1 cellular context compared by ENCODE assay signal in the genomic region with DNA sequence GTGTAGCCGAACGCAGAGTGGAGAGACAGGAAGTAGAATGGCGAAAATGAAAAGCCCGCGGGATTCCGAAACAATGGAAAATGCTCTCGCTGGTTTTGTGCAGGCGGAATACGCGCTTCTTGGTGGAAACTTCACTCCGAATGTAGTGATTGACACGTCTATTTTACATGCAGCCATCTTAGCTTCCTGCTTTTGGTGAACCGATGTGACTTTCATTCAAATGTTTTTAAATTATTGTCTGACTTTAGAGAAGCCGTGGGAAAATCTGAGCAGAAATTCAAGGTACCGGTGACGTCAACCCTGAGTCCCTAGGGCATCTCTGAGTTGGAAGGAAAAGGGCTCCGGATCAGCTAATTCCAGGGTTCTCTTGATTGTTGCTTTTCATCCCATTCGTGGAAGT.
TF ChIP-seq lines count a peak whose summit lies in the region.

No MANE protein-coding gene starts in this region.

TF ChIP-seq in HCT116, 20 proteins besides CTCF, POLR2A, EP300 and RAD21 (continued from another document):
- TF ChIP-seq EGR1 (IDR thresholded peaks at IDR 0.05; ENCODE audit: low read depth) (no peak), ZNF274 (IDR thresholded peaks at IDR 0.05; ENCODE audit: low read depth, low read length) (no peak), EZH2 (IDR thresholded peaks at IDR 0.05) (no peak)
